ENCODE assay signal across 1 cellular context in genomic region chr4:24070117-24070516, GRCh38.
TF ChIP-seq lines count a peak whose summit lies in the region.

No MANE protein-coding gene starts in this region.

TF ChIP-seq in IMR-90, 13 proteins besides CTCF, POLR2A, EP300 and RAD21:
- no peak for TF ChIP-seq MXI1 (IDR thresholded peaks at IDR 0.05; ENCODE audit: borderline replicate concordance, low read depth, low read length)
- no peak for TF ChIP-seq USF2 (IDR thresholded peaks at IDR 0.05; ENCODE audit: low read depth, low read length)
- no peak for TF ChIP-seq ELK1 (IDR thresholded peaks at IDR 0.05; ENCODE audit: borderline replicate concordance, low read depth, low read length)
- TF ChIP-seq SMC3 (IDR thresholded peaks at IDR 0.05; ENCODE audit: low read depth, low read length) = peak; percentile 6; the same call in 1 of the 2 replicates
- no peak for TF ChIP-seq RFX5 (IDR thresholded peaks at IDR 0.05; ENCODE audit: low read depth, low read length)
- peak; percentile 36; the same call in 1 of the 2 replicates for TF ChIP-seq FOS (IDR thresholded peaks at IDR 0.05; ENCODE audit: low read depth, low read length)
- no peak for TF ChIP-seq CHD1 (IDR thresholded peaks at IDR 0.05; ENCODE audit: low read depth, low read length)
- TF ChIP-seq RCOR1 (IDR thresholded peaks at IDR 0.05; ENCODE audit: insufficient replicate concordance, low read length) = peak; percentile 40
- no peak for TF ChIP-seq BHLHE40 (IDR thresholded peaks at IDR 0.05; ENCODE audit: low read depth, low read length)
- TF ChIP-seq MAFK (IDR thresholded peaks at IDR 0.05; ENCODE audit: low read depth, low read length) = peak; percentile 17; the same call in 1 of the 2 replicates
- TF ChIP-seq MAZ (IDR thresholded peaks at IDR 0.05; ENCODE audit: borderline replicate concordance, low read depth, low read length) = no peak
- TF ChIP-seq NFE2L2 (IDR thresholded peaks at IDR 0.05; ENCODE audit: low read depth, low read length) = peak; percentile 56; the same call in 1 of the 2 replicates
- TF ChIP-seq CEBPB (IDR thresholded peaks at IDR 0.05; ENCODE audit: low read depth, low read length) = no peak
